In genomic region chr7:106170216-106170615, GRCh38 we compare ENCODE assay signal across 27 cellular contexts.
"Had no signal": no experiment of that assay in that cellular context is flagged by ENCODE, and none has a peak within 500 bp of the region (broad histone marks: within the 10 kb centered on the region; RNA-seq: fewer than 3 reads in every experiment).

No MANE protein-coding gene starts in this region.

- H3K4me2 ChIP-seq: SK-N-SH had no signal

- H3K27me3 ChIP-seq: MG63 had no signal

- H3K9ac ChIP-seq: SK-N-SH had no signal

- H3K27ac ChIP-seq: SJCRH30, VCaP had no signal

- ATAC-seq: activated CD4-positive, alpha-beta T cell treated with anti-CD3 and anti-CD28 coated beads for 36 hours; activated T-helper 17 cell treated with anti-CD3 and anti-CD28 coated beads, Interleukin-2, amount 50 U/mL, for 72 hours; Panc1 had no signal

- H3K36me3 ChIP-seq: MG63, SJCRH30 had no signal

- DNase-seq: activated CD4-positive, alpha-beta memory T cell treated with anti-CD3 and anti-CD28 coated beads, Interleukin-2, amount 10 ng/mL, durations not matched to agents 7 days and 5 days; activated CD4-positive, alpha-beta T cell treated with anti-CD3 and anti-CD28 coated beads for 36 hours; activated CD4-positive, alpha-beta T cell treated with anti-CD3 and anti-CD28 coated beads, Interleukin-2, amount 50 U/mL, for 1 hour; activated gamma-delta T cell treated with Interleukin-2 at 50 U/mL for 16 hours; activated naive CD4-positive, alpha-beta T cell treated with anti-CD3 and anti-CD28 coated beads, Interleukin-2, amount 10 ng/mL, durations not matched to agents 7 days and 5 days; activated naive CD8-positive, alpha-beta T cell treated with anti-CD3 and anti-CD28 coated beads for 36 hours; activated T-cell treated with anti-CD3 and anti-CD28 coated beads for 4 hours; activated T-cell treated with anti-CD3 and anti-CD28 coated beads, Interleukin-2, amount 50 U/mL, for 48 hours; central memory CD4-positive, alpha-beta T cell; MG63; MV-4-11; NCI-H1092 treated with DMSO at 0.1 percent for 48 hours; NCI-H1417 treated with DMSO at 0.1 percent for 48 hours; NCI-H187; NCI-H2081 treated with DMSO at 0.1 percent for 48 hours; NCI-H526; NCI-H774; NK-92 treated with Interleukin-12 subunit alpha and Interleukin-12 subunit beta, amount 100 ng/mL, for 24 hours; OCI-M1; Right ventricle myocardium superior; RPMI8226; SJCRH30; SK-N-SH; T-helper 1 cell had no signal

- H3K9me3 ChIP-seq: MG63, SJCRH30, SK-N-SH had no signal

- H3K4me3 ChIP-seq: MG63, SJCRH30 had no signal
